ENCODE assay signal across 24 cellular contexts in the genomic region with DNA sequence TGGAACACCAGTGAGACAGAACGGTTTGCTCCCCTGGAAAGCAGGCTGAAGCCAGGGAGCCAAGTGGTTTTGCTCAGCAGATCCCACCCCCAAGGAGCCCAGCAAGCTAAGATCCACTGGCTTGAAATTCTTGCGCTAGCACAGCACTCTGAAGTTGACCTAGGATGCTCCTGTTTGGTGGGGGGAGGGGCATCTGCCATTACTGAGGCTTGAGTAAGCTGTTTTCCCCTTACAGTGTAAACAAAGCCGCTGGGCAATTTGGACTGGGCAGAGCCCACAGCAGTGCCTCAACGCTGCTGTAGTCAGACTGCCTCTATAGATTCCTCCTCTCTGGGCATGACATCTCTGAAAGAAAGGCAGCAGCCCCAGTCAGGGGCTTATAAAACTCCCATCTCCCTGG.
A peak's percentile ranks its signal among the peaks of the same experiment; 100 is the strongest.
DNase-seq lines count a peak whose midpoint lies in the region; ATAC-seq and TF ChIP-seq lines count a peak whose summit lies in the region.
"Had no signal": no experiment of that assay in that cellular context is flagged by ENCODE, and none has a peak within 500 bp of the region (broad histone marks: within the 10 kb centered on the region; RNA-seq: fewer than 3 reads in every experiment).

No MANE protein-coding gene starts in this region.

- H3K9me3 Mint-ChIP-seq in GM23338, result peaks cover 11% of the 10 kb centered on the region

- no peak overlapping the region for H3K4me3 Mint-ChIP-seq in GM23338
- H3K4me3 Mint-ChIP-seq: CD14-positive monocyte; CD4-positive, alpha-beta memory T cell; CD4-positive, CD25-positive, alpha-beta regulatory T cell; CD8-positive, alpha-beta memory T cell had no signal

- no peaks in the 10 kb centered on the region for H3F3A ChIP-seq in GM23338 (replicated peaks; ENCODE audit: low read depth)

- no peak overlapping the region for H3K4me2 ChIP-seq in GM23338
- H3K4me2 ChIP-seq: BLaER1 had no signal

- no peak overlapping the region for H3K27ac ChIP-seq in GM23338 (ENCODE audit: low read depth)
- H3K27ac ChIP-seq: BLaER1 had no signal

- no peaks in the 10 kb centered on the region for H3K4me1 ChIP-seq in GM23338 (ENCODE audit: insufficient read depth)
- H3K4me1 ChIP-seq in NT2/D1 (ENCODE audit: insufficient read depth, insufficient read length), result peaks cover 3% of the 10 kb centered on the region
- H3K4me1 ChIP-seq: BE2C, BLaER1 had no signal

- H3K9me2 ChIP-seq in GM23338 (ENCODE audit: insufficient read depth), result 0 out of 2 replicates have a peak, but pooled peaks cover 8% of the 10 kb centered on the region

- ATAC-seq in GM23338 (peak; percentile 45; the same call in 2 of the 3 replicates), HG03439 (IDR thresholded peaks at IDR 0.05; ENCODE audit: unreplicated experiment) (no peak), GM21381 (IDR thresholded peaks at IDR 0.05; ENCODE audit: unreplicated experiment) (no peak)

- H3K4me1 Mint-ChIP-seq in GM23338, result no peaks in the 10 kb centered on the region; the same call in 2 of the 3 replicates
- H3K4me1 Mint-ChIP-seq: CD14-positive monocyte; CD4-positive, alpha-beta memory T cell; CD4-positive, CD25-positive, alpha-beta regulatory T cell; CD8-positive, alpha-beta memory T cell had no signal

- no peak for TF ChIP-seq CTCF in GM23338 (conservative IDR thresholded peaks at IDR 0.05; ENCODE audit: low read depth in 2 of 2)

- H2AFZ ChIP-seq in GM23338, result no peak overlapping the region

- H3K27ac Mint-ChIP-seq in GM23338, result no peak overlapping the region
- H3K27ac Mint-ChIP-seq: CD14-positive monocyte; CD4-positive, alpha-beta memory T cell; CD4-positive, CD25-positive, alpha-beta regulatory T cell; CD8-positive, alpha-beta memory T cell had no signal

- peaks cover 7% of the 10 kb centered on the region for H3K27me3 Mint-ChIP-seq in GM23338 (ENCODE audit: insufficient read depth, low read depth, poor library complexity)
- H3K27me3 Mint-ChIP-seq: CD4-positive, CD25-positive, alpha-beta regulatory T cell; CD8-positive, alpha-beta memory T cell had no signal

- H3K4me3 ChIP-seq in GM23338 (no peak overlapping the region), NT2/D1 (ENCODE audit: insufficient read length, low read depth) (no peak overlapping the region)
- H3K4me3 ChIP-seq: BLaER1 had no signal

- peaks cover 60% of the 10 kb centered on the region for H3K36me3 Mint-ChIP-seq in GM23338 (ENCODE audit: low read depth)
- H3K36me3 Mint-ChIP-seq: CD14-positive monocyte; CD4-positive, alpha-beta memory T cell; CD4-positive, CD25-positive, alpha-beta regulatory T cell; CD8-positive, alpha-beta memory T cell had no signal

- no peaks in the 10 kb centered on the region for H3K27me3 ChIP-seq in GM23338 (ENCODE audit: insufficient read depth)
- no peaks in the 10 kb centered on the region for H3K27me3 ChIP-seq in NT2/D1 (ENCODE audit: insufficient read depth, insufficient read length)
- H3K27me3 ChIP-seq: BE2C, BLaER1 had no signal

- no peak overlapping the region for H3K9ac ChIP-seq in NT2/D1 (ENCODE audit: insufficient read length, low read depth)
- H3K9ac ChIP-seq: BLaER1 had no signal

- DNase-seq in GM23338 (ENCODE audit: low spot score) (peak; percentile 39), NT2/D1 (ENCODE audit: low read depth, low spot score) (peak; percentile 22), islet precursor cell (peak; percentile 63), NCI-H2081 treated with DMSO at 0.1 percent for 48 hours (lab: John Stamatoyannopoulos, UW) (no peak)
- DNase-seq in central memory CD4-positive, alpha-beta T cell, result no peak
- DNase-seq: 8988T; ACHN; BE2C; C1 segment of cervical spinal cord; CD4-positive, alpha-beta memory T cell; CD4-positive, CD25-positive, alpha-beta regulatory T cell; CD8-positive, alpha-beta memory T cell; COR-L47; DMS 273 treated with DMSO at 0.1 percent for 48 hours; DMS153; DMS53; DMS79; DND-41; EL; GF-D8 had no signal

- no peaks in the 10 kb centered on the region for H4K20me1 ChIP-seq in GM23338 (replicated peaks; ENCODE audit: insufficient read depth)
- H4K20me1 ChIP-seq: BLaER1 had no signal

- H3K79me2 ChIP-seq in GM23338 (replicated peaks; ENCODE audit: insufficient read depth), result no peaks in the 10 kb centered on the region

- H3K36me3 ChIP-seq in GM23338 (ENCODE audit: insufficient read depth) (no peaks in the 10 kb centered on the region), NT2/D1 (ENCODE audit: insufficient read depth, insufficient read length, low read length) (no peaks in the 10 kb centered on the region)
- H3K36me3 ChIP-seq: BE2C, BLaER1 had no signal

- no peaks in the 10 kb centered on the region; the same call in 1 of the 2 replicates for H3K9me3 ChIP-seq in NT2/D1 (ENCODE audit: insufficient read depth, low read length)
- H3K9me3 ChIP-seq: BE2C had no signal

TF ChIP-seq in GM23338, 12 proteins besides CTCF, POLR2A, EP300 and RAD21 (continues in another document):
- TF ChIP-seq, protein P1, sequence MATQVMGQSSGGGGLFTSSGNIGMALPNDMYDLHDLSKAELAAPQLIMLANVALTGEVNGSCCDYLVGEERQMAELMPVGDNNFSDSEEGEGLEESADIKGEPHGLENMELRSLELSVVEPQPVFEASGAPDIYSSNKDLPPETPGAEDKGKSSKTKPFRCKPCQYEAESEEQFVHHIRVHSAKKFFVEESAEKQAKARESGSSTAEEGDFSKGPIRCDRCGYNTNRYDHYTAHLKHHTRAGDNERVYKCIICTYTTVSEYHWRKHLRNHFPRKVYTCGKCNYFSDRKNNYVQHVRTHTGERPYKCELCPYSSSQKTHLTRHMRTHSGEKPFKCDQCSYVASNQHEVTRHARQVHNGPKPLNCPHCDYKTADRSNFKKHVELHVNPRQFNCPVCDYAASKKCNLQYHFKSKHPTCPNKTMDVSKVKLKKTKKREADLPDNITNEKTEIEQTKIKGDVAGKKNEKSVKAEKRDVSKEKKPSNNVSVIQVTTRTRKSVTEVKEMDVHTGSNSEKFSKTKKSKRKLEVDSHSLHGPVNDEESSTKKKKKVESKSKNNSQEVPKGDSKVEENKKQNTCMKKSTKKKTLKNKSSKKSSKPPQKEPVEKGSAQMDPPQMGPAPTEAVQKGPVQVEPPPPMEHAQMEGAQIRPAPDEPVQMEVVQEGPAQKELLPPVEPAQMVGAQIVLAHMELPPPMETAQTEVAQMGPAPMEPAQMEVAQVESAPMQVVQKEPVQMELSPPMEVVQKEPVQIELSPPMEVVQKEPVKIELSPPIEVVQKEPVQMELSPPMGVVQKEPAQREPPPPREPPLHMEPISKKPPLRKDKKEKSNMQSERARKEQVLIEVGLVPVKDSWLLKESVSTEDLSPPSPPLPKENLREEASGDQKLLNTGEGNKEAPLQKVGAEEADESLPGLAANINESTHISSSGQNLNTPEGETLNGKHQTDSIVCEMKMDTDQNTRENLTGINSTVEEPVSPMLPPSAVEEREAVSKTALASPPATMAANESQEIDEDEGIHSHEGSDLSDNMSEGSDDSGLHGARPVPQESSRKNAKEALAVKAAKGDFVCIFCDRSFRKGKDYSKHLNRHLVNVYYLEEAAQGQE (IDR thresholded peaks at IDR 0.05; ENCODE audit: unreplicated experiment), result no peak
- no peak for TF ChIP-seq CREB1 (CRISPR knock-in tag; IDR thresholded peaks at IDR 0.05; ENCODE audit: low read depth)
- no peak for TF ChIP-seq NANOG (IDR thresholded peaks at IDR 0.05; ENCODE audit: borderline replicate concordance)
- TF ChIP-seq, protein P2, sequence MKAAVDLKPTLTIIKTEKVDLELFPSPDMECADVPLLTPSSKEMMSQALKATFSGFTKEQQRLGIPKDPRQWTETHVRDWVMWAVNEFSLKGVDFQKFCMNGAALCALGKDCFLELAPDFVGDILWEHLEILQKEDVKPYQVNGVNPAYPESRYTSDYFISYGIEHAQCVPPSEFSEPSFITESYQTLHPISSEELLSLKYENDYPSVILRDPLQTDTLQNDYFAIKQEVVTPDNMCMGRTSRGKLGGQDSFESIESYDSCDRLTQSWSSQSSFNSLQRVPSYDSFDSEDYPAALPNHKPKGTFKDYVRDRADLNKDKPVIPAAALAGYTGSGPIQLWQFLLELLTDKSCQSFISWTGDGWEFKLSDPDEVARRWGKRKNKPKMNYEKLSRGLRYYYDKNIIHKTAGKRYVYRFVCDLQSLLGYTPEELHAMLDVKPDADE (IDR thresholded peaks at IDR 0.05), result no peak
- TF ChIP-seq ZNF331 (CRISPR knock-in tag; IDR thresholded peaks at IDR 0.05; ENCODE audit: low read depth), result no peak
- TF ChIP-seq JUNB (IDR thresholded peaks at IDR 0.05; ENCODE audit: unreplicated experiment), result no peak

Comparison
In these comparisons a context has a peak if more than half of its experiments do, and no peak if none do; other contexts are left out.
1. DNase-seq: peak in GM23338 (single experiment), NT2/D1 (single experiment) and islet precursor cell (single experiment); none in NCI-H2081 treated with DMSO at 0.1 percent for 48 hours (single experiment) and central memory CD4-positive, alpha-beta T cell (single experiment).